In the genomic region with DNA sequence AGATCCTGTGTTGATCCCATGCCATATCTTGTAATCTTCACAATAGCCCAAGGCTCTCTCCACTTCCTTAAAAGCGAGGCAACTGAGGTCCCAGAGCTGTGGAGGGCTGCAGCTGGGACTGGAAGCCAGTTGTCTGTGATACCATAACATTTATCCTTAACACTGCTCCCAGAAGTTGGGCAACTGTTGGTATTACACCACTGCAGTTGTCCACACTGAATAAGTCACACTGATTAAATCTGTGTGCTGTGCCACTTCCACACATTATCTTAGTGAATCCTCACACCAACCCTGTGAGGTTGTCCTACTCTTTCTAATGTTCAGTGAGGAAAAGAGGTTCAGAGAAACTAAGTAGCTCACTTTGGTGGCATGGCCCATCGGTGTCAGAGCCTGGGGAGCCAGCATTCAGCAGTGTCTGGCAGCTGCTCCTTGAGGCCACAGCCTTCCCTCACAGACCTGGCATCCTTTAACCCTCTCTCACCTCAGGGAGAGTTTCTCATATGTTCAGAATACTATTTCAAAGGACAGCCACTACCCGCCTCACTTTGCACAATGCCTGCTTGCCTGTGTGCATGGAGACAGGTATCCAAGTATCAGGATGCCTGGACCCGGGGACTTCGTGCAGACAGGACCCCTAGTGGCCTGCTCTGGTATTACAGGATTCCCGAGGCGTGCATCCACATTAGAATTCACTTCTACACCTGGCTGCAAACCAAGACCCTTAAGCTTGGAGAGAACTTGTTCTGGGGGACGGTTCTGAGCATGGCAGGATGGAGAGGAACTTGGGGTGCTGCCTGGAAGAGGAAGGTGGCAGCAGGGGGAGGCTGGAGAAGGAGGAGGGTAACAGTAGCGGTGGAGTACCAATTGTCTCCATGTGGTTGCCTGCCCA, we compare ENCODE assay signal across 8 cellular contexts.
DNase-seq lines count a peak whose midpoint lies in the region; ATAC-seq and TF ChIP-seq lines count a peak whose summit lies in the region.

No MANE protein-coding gene starts in this region.

- H3F3A ChIP-seq in GM23248 (ENCODE audit: insufficient read depth), result no peaks in the 10 kb centered on the region

- peak overlapping the region; percentile 58 for H3K27ac Mint-ChIP-seq in type B pancreatic cell

- H2AK5ac ChIP-seq in neuronal stem cell (ENCODE audit: low read depth, low read length), result peak overlapping the region; percentile 12

- H3K27me3 Mint-ChIP-seq in type B pancreatic cell, result peaks cover 16% of the 10 kb centered on the region

- H3K23ac ChIP-seq in neuronal stem cell (ENCODE audit: low read depth, low read length, poor library complexity), result no peak overlapping the region

- H2AFZ ChIP-seq in GM23248, result no peak overlapping the region
- no peak overlapping the region for H2AFZ ChIP-seq in neuronal stem cell (ENCODE audit: low read length)

- peaks cover 11% of the 10 kb centered on the region for H3K4me1 Mint-ChIP-seq in type B pancreatic cell (ENCODE audit: unreplicated experiment)

- H3K14ac ChIP-seq in neuronal stem cell (ENCODE audit: low read length), result no peak overlapping the region

- no peak overlapping the region for H3K4me2 ChIP-seq in GM23248 (ENCODE audit: unreplicated experiment)
- H3K4me2 ChIP-seq in neuronal stem cell (ENCODE audit: insufficient read depth, low read length, poor library complexity, severe bottlenecking), result no peak overlapping the region

- H3K9me2 ChIP-seq in GM23248 (ENCODE audit: insufficient read depth), result no peaks in the 10 kb centered on the region

- 25 to 26% methylated on average over 9 of the region's 9 CpGs for WGBS in GM23248 (ENCODE audit: low coverage in 1 of 2, low lambda C conversion rate in 2 of 2, missing lambda C conversion rate in 2 of 2), 2 experiments
- no CpG with 5 or more reads among the region's 9 CpGs for WGBS in neuronal stem cell (ENCODE audit: extremely low coverage in 2 of 2, insufficient read length in 2 of 2, insufficient replicate concordance in 1 of 2), 2 donors

- no peak overlapping the region for H2BK120ac ChIP-seq in neuronal stem cell (ENCODE audit: low read depth, low read length)

- H3K4me1 ChIP-seq in GM23248 (ENCODE audit: insufficient read depth) (no peaks in the 10 kb centered on the region), neuronal stem cell (ENCODE audit: control insufficient read depth in 2 of 2, insufficient read depth in 1 of 2, low read depth in 1 of 2, low read length in 2 of 2) (peaks cover 0 to 4% of the 10 kb centered on the region in 2 donors)

- TF ChIP-seq CTCF in BJ (IDR thresholded peaks at IDR 0.05; ENCODE audit: insufficient read depth, low read depth, low read length), result peak; percentile 96
- TF ChIP-seq CTCF in fibroblast of pulmonary artery (IDR thresholded peaks at IDR 0.05; ENCODE audit: low read length, missing control alignments), result peak; percentile 94
- peak; percentile 93 for TF ChIP-seq CTCF in type B pancreatic cell (conservative IDR thresholded peaks at IDR 0.05)

- H3K36me3 ChIP-seq in BJ (ENCODE audit: control insufficient read depth, insufficient read depth, low read length), result no peaks in the 10 kb centered on the region
- H3K36me3 ChIP-seq in GM23248 (ENCODE audit: low read depth), result no peaks in the 10 kb centered on the region
- H3K36me3 ChIP-seq in neuronal stem cell (replicated peaks in 1 of 2; ENCODE audit: control insufficient read depth in 2 of 2, insufficient read depth in 2 of 2, low read length in 2 of 2), result no peaks in the 10 kb centered on the region

- H3K27ac ChIP-seq in GM23248 (no peak overlapping the region), neuronal stem cell (replicated peaks; ENCODE audit: low read length) (no peak overlapping the region)

- no peaks in the 10 kb centered on the region for H3K79me1 ChIP-seq in neuronal stem cell (ENCODE audit: low read depth, low read length)

- no peaks in the 10 kb centered on the region for H3K36me3 Mint-ChIP-seq in type B pancreatic cell

- H3K27me3 ChIP-seq in BJ (ENCODE audit: control insufficient read depth, insufficient read depth, low read length) (no peaks in the 10 kb centered on the region; the same call in 1 of the 2 replicates), GM23248 (replicated peaks; ENCODE audit: insufficient read depth) (peaks cover 12% of the 10 kb centered on the region; the same call in 1 of the 2 replicates), neuronal stem cell (ENCODE audit: control insufficient read depth in 3 of 3, insufficient read depth in 3 of 3, low read depth in 1 of 3, low read length in 3 of 3) (no peaks in the 10 kb centered on the region)

- DNase-seq in BJ (ENCODE audit: low read depth), result no peak
- DNase-seq in GM23248, result peak; percentile 68
- peak; percentile 82 for DNase-seq in NCI-H69 (lab: John Stamatoyannopoulos, UW)
- DNase-seq in activated T-cell treated with anti-CD3 and anti-CD28 coated beads for 48 hours (ENCODE audit: low read depth), result peak; percentile 15
- peak; percentile 70 for DNase-seq in fibroblast of pulmonary artery (ENCODE audit: low read depth)
- peak; percentile 69 for DNase-seq in neuronal stem cell (ENCODE audit: low spot score)
- no peak for DNase-seq in type B pancreatic cell (ENCODE audit: extremely low spot score, unreplicated experiment)

- no peaks in the 10 kb centered on the region for H3K9me3 Mint-ChIP-seq in type B pancreatic cell

- no peak overlapping the region for H2BK5ac ChIP-seq in neuronal stem cell (ENCODE audit: low read length)

- H3K4me3 ChIP-seq in BJ (ENCODE audit: low read depth, low read length), result no peak overlapping the region
- no peak overlapping the region for H3K4me3 ChIP-seq in GM23248
- no peak overlapping the region for H3K4me3 ChIP-seq in fibroblast of pulmonary artery (replicated peaks; ENCODE audit: low read depth, low read length)
- H3K4me3 ChIP-seq in neuronal stem cell (ENCODE audit: low read length in 2 of 2), result no peak overlapping the region

- ATAC-seq in GM18520 (IDR thresholded peaks at IDR 0.05; ENCODE audit: unreplicated experiment), result no peak

- H3K4ac ChIP-seq in neuronal stem cell (ENCODE audit: low read length), result no peak overlapping the region

- no peak overlapping the region for H4K8ac ChIP-seq in neuronal stem cell (ENCODE audit: low read depth, low read length)

- H3K9me3 ChIP-seq in GM23248 (ENCODE audit: low read depth) (no peaks in the 10 kb centered on the region), neuronal stem cell (replicated peaks in 1 of 2; ENCODE audit: control insufficient read depth in 2 of 2, insufficient read depth in 1 of 2, low read depth in 1 of 2, low read length in 2 of 2) (no peaks in the 10 kb centered on the region)

- no peak overlapping the region for H4K91ac ChIP-seq in neuronal stem cell (ENCODE audit: low read depth, low read length, poor library complexity)

- peak overlapping the region; percentile 54 for H3K18ac ChIP-seq in neuronal stem cell (ENCODE audit: low read length)

- peak overlapping the region; percentile 11 for H2BK12ac ChIP-seq in neuronal stem cell (ENCODE audit: low read length)

- H3K79me2 ChIP-seq in GM23248 (ENCODE audit: insufficient read depth), result no peaks in the 10 kb centered on the region

- no peaks in the 10 kb centered on the region for H4K20me1 ChIP-seq in GM23248 (ENCODE audit: insufficient read depth)

- in situ Hi-C loops in GM23248 (cut with MboI), result no loop called here

- H3K9ac ChIP-seq in GM23248 (no peak overlapping the region), neuronal stem cell (ENCODE audit: low read depth, low read length, poor library complexity) (no peak overlapping the region)

- no peak overlapping the region for H3K4me3 Mint-ChIP-seq in type B pancreatic cell

- H2BK15ac ChIP-seq in neuronal stem cell (ENCODE audit: low read length), result no peak overlapping the region

- POLR2A ChIA-PET in BJ (lab: Charles Lee), result no interaction called here

- CTCF ChIA-PET in BJ (lab: Yijun Ruan, JAX), result interaction anchor here (0.7 to 3.5 kb wide), 26 partner anchors 9 to 315 kb away, joined by 3 to 33 read pairs (median 4); a partner anchor contains a TSS

Comparison
In these comparisons a context has a peak if more than half of its experiments do, and no peak if none do; other contexts are left out.
1. DNase-seq: peak in GM23248 (single experiment), NCI-H69 (single experiment), activated T-cell treated with anti-CD3 and anti-CD28 coated beads for 48 hours (single experiment), fibroblast of pulmonary artery (single experiment) and neuronal stem cell (single experiment); none in BJ (single experiment) and type B pancreatic cell (single experiment).
2. Peak in every context shown above with its lines, with median percentiles within 50 percentile points of each other: CTCF ChIP-seq.